8 cellular contexts compared by ENCODE assay signal in genomic region chr1:72037745-72038343, GRCh38.
DNase-seq lines count a peak whose midpoint lies in the region; ATAC-seq, FAIRE-seq and TF ChIP-seq lines count a peak whose summit lies in the region.

No MANE protein-coding gene starts in this region.

- no peaks in the 10 kb centered on the region for H3K9me3 ChIP-seq in H1 (ENCODE audit: insufficient read depth in 2 of 2, low read depth in 1 of 2, low read length in 1 of 2)

- 66% methylated on average over 3 of the region's 3 CpGs; no CpG with 5 or more reads in 1 of the 2 experiments for WGBS in H1 (ENCODE audit: extremely low coverage in 1 of 2, insufficient coverage in 1 of 2, insufficient read length in 1 of 2, insufficient replicate concordance in 2 of 2, low coverage in 1 of 2, low lambda C conversion rate in 2 of 2, missing lambda C conversion rate in 1 of 2), 2 experiments

- H4K8ac ChIP-seq in H1 (ENCODE audit: extremely low read depth, insufficient read depth, low read length) = no peak overlapping the region

- H3K4me3 Mint-ChIP-seq in natural killer cell (no peak overlapping the region), neural crest cell (no peak overlapping the region)
- H3K4me3 Mint-ChIP-seq in natural killer cell treated with Interleukin-12 subunit alpha and Interleukin-12 subunit beta and Interleukin-15 and Interleukin-18, amount 100 ng/mL, for 72 hours = no peak overlapping the region
- no peak overlapping the region for H3K4me3 Mint-ChIP-seq in activated T-cell treated with anti-CD3 and anti-CD28 coated beads, Interleukin-2, amount 50 U/mL, for 4 hours

- no peaks in the 10 kb centered on the region for H3K36me3 ChIP-seq in H1 (ENCODE audit: control insufficient read depth in 2 of 4, insufficient read depth in 4 of 4, low read length in 3 of 4)

- H4K5ac ChIP-seq in H1 (ENCODE audit: insufficient read length, low read depth, low read length) = no peak overlapping the region

- no peak overlapping the region for H3K9ac ChIP-seq in H1 (replicated peaks in 1 of 4; ENCODE audit: extremely low read depth in 1 of 4, low read depth in 3 of 4, low read length in 3 of 4)

- H2BK12ac ChIP-seq in H1 (ENCODE audit: low read depth, low read length) = no peak overlapping the region

- H3K23me2 ChIP-seq in H1 (ENCODE audit: low read depth, low read length) = no peaks in the 10 kb centered on the region

- no peaks in the 10 kb centered on the region for H3K79me2 ChIP-seq in H1 (ENCODE audit: control insufficient read depth in 1 of 2, insufficient read depth in 2 of 2, low read length in 2 of 2)

- no peak overlapping the region for H4K91ac ChIP-seq in H1 (replicated peaks; ENCODE audit: insufficient read length, low read length)

- H3K4me2 ChIP-seq in H1 (ENCODE audit: insufficient read depth in 1 of 2, low read depth in 2 of 2, low read length in 2 of 2) = no peak overlapping the region

- H3K4me1 ChIP-seq in H1 (replicated peaks in 1 of 4; ENCODE audit: control insufficient read depth in 3 of 4, insufficient read depth in 4 of 4, low read length in 3 of 4) = peaks cover 0 to 2% (median 0%) of the 10 kb centered on the region in 4 experiments; a peak in 1 of 7 replicates

- H3K14ac ChIP-seq in H1 (ENCODE audit: insufficient read length) = no peak overlapping the region

- CTCF ChIA-PET in H1 (lab: Charles Lee; ENCODE audit: partially characterized antibody) = interaction anchor here (0.6 to 2.9 kb wide), 24 partner anchors 9 to 705 kb away, joined by 3 to 10 read pairs (median 3); no protein-coding TSS in a partner anchor

- TF ChIP-seq EP300 in H1 (IDR thresholded peaks at IDR 0.05; ENCODE audit: borderline replicate concordance in 1 of 2, low read depth in 2 of 2, low read length in 2 of 2) = no peak

- no peak overlapping the region for H3K56ac ChIP-seq in H1 (replicated peaks; ENCODE audit: insufficient read length, low read depth, low read length)

- H3K4ac ChIP-seq in H1 (replicated peaks; ENCODE audit: insufficient read length, low read depth, low read length) = no peak overlapping the region

- no peak overlapping the region for H3K23ac ChIP-seq in H1 (ENCODE audit: insufficient read length)

- peak; percentile 64 to 71 for TF ChIP-seq RAD21 in H1 (IDR thresholded peaks at IDR 0.05 in 1 of 2, conservative IDR thresholded peaks at IDR 0.05 in 1 of 2; ENCODE audit: low read depth in 2 of 2, low read length in 2 of 2)

- no peak overlapping the region for H3K27ac Mint-ChIP-seq in natural killer cell
- no peak overlapping the region for H3K27ac Mint-ChIP-seq in natural killer cell treated with Interleukin-12 subunit alpha and Interleukin-12 subunit beta and Interleukin-15 and Interleukin-18, amount 100 ng/mL, for 72 hours
- H3K27ac Mint-ChIP-seq in neural crest cell (ENCODE audit: unreplicated experiment) = no peak overlapping the region

- no peak overlapping the region for H2BK5ac ChIP-seq in H1 (ENCODE audit: low read depth, low read length)

- H3K27ac ChIP-seq in H1 (ENCODE audit: low read depth, low read length) = no peak overlapping the region

- H3K18ac ChIP-seq in H1 (ENCODE audit: extremely low read depth, low read length) = no peak overlapping the region

- H3K36me3 Mint-ChIP-seq in natural killer cell = no peaks in the 10 kb centered on the region
- no peaks in the 10 kb centered on the region for H3K36me3 Mint-ChIP-seq in natural killer cell treated with Interleukin-12 subunit alpha and Interleukin-12 subunit beta and Interleukin-15 and Interleukin-18, amount 100 ng/mL, for 72 hours
- H3K36me3 Mint-ChIP-seq in neural crest cell (ENCODE audit: low read depth) = no peaks in the 10 kb centered on the region
- H3K36me3 Mint-ChIP-seq in activated T-cell treated with anti-CD3 and anti-CD28 coated beads, Interleukin-2, amount 50 U/mL, for 4 hours (ENCODE audit: insufficient read depth) = no peaks in the 10 kb centered on the region

- no peak for TF ChIP-seq POLR2A in H1 (IDR thresholded peaks at IDR 0.05; ENCODE audit: control extremely low read depth in 1 of 2, low read depth in 2 of 2, low read length in 2 of 2)

- POLR2A ChIA-PET in H1 (lab: Charles Lee; ENCODE audit: partially characterized antibody) = no interaction called here

- H2BK15ac ChIP-seq in H1 (ENCODE audit: low read length) = no peak overlapping the region

- ATAC-seq in natural killer cell (no peak), HG03103 (IDR thresholded peaks at IDR 0.05; ENCODE audit: low read depth, unreplicated experiment) (peak; percentile 57), GM18498 (IDR thresholded peaks at IDR 0.05; ENCODE audit: unreplicated experiment) (no peak)
- no peak for ATAC-seq in natural killer cell treated with Interleukin-12 subunit alpha and Interleukin-12 subunit beta and Interleukin-15 and Interleukin-18, amount 100 ng/mL, for 72 hours
- ATAC-seq in activated T-cell treated with anti-CD3 and anti-CD28 coated beads, Interleukin-2, amount 50 U/mL, for 4 hours = no peak

- no peak overlapping the region for H2AFZ ChIP-seq in H1 (ENCODE audit: low read length)

- no peak overlapping the region for H2BK120ac ChIP-seq in H1 (replicated peaks; ENCODE audit: low read depth, low read length)

- H3K4me1 Mint-ChIP-seq in natural killer cell (no peaks in the 10 kb centered on the region), neural crest cell (no peaks in the 10 kb centered on the region)
- H3K4me1 Mint-ChIP-seq in natural killer cell treated with Interleukin-12 subunit alpha and Interleukin-12 subunit beta and Interleukin-15 and Interleukin-18, amount 100 ng/mL, for 72 hours (ENCODE audit: low read depth in 2 of 2) = no peaks in the 10 kb centered on the region
- H3K4me1 Mint-ChIP-seq in activated T-cell treated with anti-CD3 and anti-CD28 coated beads, Interleukin-2, amount 50 U/mL, for 4 hours (ENCODE audit: low read depth) = no peaks in the 10 kb centered on the region

- no peak overlapping the region for H3K4me3 ChIP-seq in H1 (ENCODE audit: extremely low read depth in 1 of 4, insufficient read depth in 2 of 4, low read depth in 3 of 4, low read length in 4 of 4)

- H3K79me1 ChIP-seq in H1 (ENCODE audit: low read depth, low read length) = no peaks in the 10 kb centered on the region

- H3K27me3 ChIP-seq in H1 (replicated peaks in 1 of 4; ENCODE audit: control insufficient read depth in 3 of 4, extremely low read depth in 1 of 4, insufficient read depth in 3 of 4, low read length in 3 of 4) = no peaks in the 10 kb centered on the region

- peak; percentile 60 for FAIRE-seq in H1 (lab: Jason Lieb, UNC)

- intact Hi-C loops in natural killer cell (cut with micrococcal nuclease) = no loop called here

- H3K27me3 Mint-ChIP-seq in natural killer cell (ENCODE audit: low read depth in 2 of 2) (no peaks in the 10 kb centered on the region), neural crest cell (ENCODE audit: low read depth) (no peaks in the 10 kb centered on the region)
- no peaks in the 10 kb centered on the region for H3K27me3 Mint-ChIP-seq in natural killer cell treated with Interleukin-12 subunit alpha and Interleukin-12 subunit beta and Interleukin-15 and Interleukin-18, amount 100 ng/mL, for 72 hours
- no peaks in the 10 kb centered on the region for H3K27me3 Mint-ChIP-seq in activated T-cell treated with anti-CD3 and anti-CD28 coated beads, Interleukin-2, amount 50 U/mL, for 4 hours (ENCODE audit: low read depth)

- DNase-seq in natural killer cell (no peak), NCI-H82 treated with DMSO at 0.1 percent for 48 hours (lab: John Stamatoyannopoulos, UW; ENCODE audit: unreplicated experiment) (peak; percentile 33), H1 (ENCODE audit: low read depth in 1 of 2, low spot score in 2 of 2) (no peak), neural crest cell (ENCODE audit: low read depth, low spot score) (peak; percentile 36)
- no peak for DNase-seq in natural killer cell treated with Interleukin-12 subunit alpha and Interleukin-12 subunit beta and Interleukin-15 and Interleukin-18, amount 100 ng/mL, for 72 hours (ENCODE audit: low spot score)
- DNase-seq in activated T-cell treated with anti-CD3 and anti-CD28 coated beads, Interleukin-2, amount 50 U/mL, for 4 hours = no peak

- H3K9me3 Mint-ChIP-seq in natural killer cell (no peaks in the 10 kb centered on the region), neural crest cell (no peaks in the 10 kb centered on the region)
- H3K9me3 Mint-ChIP-seq in natural killer cell treated with Interleukin-12 subunit alpha and Interleukin-12 subunit beta and Interleukin-15 and Interleukin-18, amount 100 ng/mL, for 72 hours = no peaks in the 10 kb centered on the region
- H3K9me3 Mint-ChIP-seq in activated T-cell treated with anti-CD3 and anti-CD28 coated beads, Interleukin-2, amount 50 U/mL, for 4 hours = no peaks in the 10 kb centered on the region

- H2BK20ac ChIP-seq in H1 (ENCODE audit: low read length) = no peak overlapping the region

- H4K20me1 ChIP-seq in H1 (replicated peaks in 1 of 2; ENCODE audit: control insufficient read depth in 1 of 2, insufficient read depth in 2 of 2, low read length in 2 of 2) = no peaks in the 10 kb centered on the region

- TF ChIP-seq CTCF in natural killer cell (IDR thresholded peaks at IDR 0.05) = peak; percentile 21
- TF ChIP-seq CTCF in H1 (IDR thresholded peaks at IDR 0.05; ENCODE audit: control extremely low read depth in 1 of 3, insufficient read depth in 1 of 3, low read depth in 1 of 3, low read length in 3 of 3) = peak in 2 of 3 experiments; percentile 45 to 46; a peak in 3 of 4 replicates
- peak; percentile 86 for TF ChIP-seq CTCF in neural crest cell (conservative IDR thresholded peaks at IDR 0.05)

- H2AK5ac ChIP-seq in H1 (ENCODE audit: low read depth, low read length) = no peak overlapping the region

TF ChIP-seq in H1, 55 proteins besides CTCF, POLR2A, EP300 and RAD21:
- no peak for TF ChIP-seq BACH1 (IDR thresholded peaks at IDR 0.05; ENCODE audit: low read length)
- TF ChIP-seq SIRT6 (IDR thresholded peaks at IDR 0.05; ENCODE audit: low read length) = no peak
- no peak for TF ChIP-seq GTF2F1 (IDR thresholded peaks at IDR 0.05; ENCODE audit: borderline replicate concordance, low read depth, low read length)
- no peak for TF ChIP-seq YY1 (IDR thresholded peaks at IDR 0.05; ENCODE audit: low read depth, low read length)
- TF ChIP-seq ZNF274 (IDR thresholded peaks at IDR 0.05; ENCODE audit: borderline replicate concordance, extremely low read depth, low read length) = no peak
- TF ChIP-seq CHD1 (IDR thresholded peaks at IDR 0.05; ENCODE audit: low read depth, low read length) = no peak
- no peak for TF ChIP-seq KDM1A (IDR thresholded peaks at IDR 0.05; ENCODE audit: borderline replicate concordance, low read length)
- no peak for TF ChIP-seq BCL11A (IDR thresholded peaks at IDR 0.05; ENCODE audit: low read depth in 2 of 2, low read length in 2 of 2)
- TF ChIP-seq SUZ12 (IDR thresholded peaks at IDR 0.05; ENCODE audit: low read length) = no peak
- no peak for TF ChIP-seq MAFK (IDR thresholded peaks at IDR 0.05; ENCODE audit: low read depth, low read length)
- TF ChIP-seq JUN (IDR thresholded peaks at IDR 0.05; ENCODE audit: low read depth, low read length) = no peak
- TF ChIP-seq EZH2 (IDR thresholded peaks at IDR 0.05; ENCODE audit: low read depth, low read length, severe bottlenecking) = no peak
- TF ChIP-seq ASH2L (IDR thresholded peaks at IDR 0.05; ENCODE audit: low read length) = no peak

Comparison
In these comparisons a context has a peak if more than half of its experiments do, and no peak if none do; other contexts are left out.
1. DNase-seq: peak in NCI-H82 treated with DMSO at 0.1 percent for 48 hours (single experiment) and neural crest cell (single experiment); none in natural killer cell (single experiment), natural killer cell treated with Interleukin-12 subunit alpha and Interleukin-12 subunit beta and Interleukin-15 and Interleukin-18, amount 100 ng/mL, for 72 hours (single experiment), H1 (0 of 2) and activated T-cell treated with anti-CD3 and anti-CD28 coated beads, Interleukin-2, amount 50 U/mL, for 4 hours (single experiment).
2. CTCF ChIP-seq: peak in every context shown above with its lines; median percentile 86 in neural crest cell; 46 in H1; 21 in natural killer cell.